Comparison of ENCODE assay signal across 9 cellular contexts in genomic region chr6:118748311-118749062, GRCh38.
DNase-seq lines count a peak whose midpoint lies in the region; TF ChIP-seq lines count a peak whose summit lies in the region.
"Had no signal": no experiment of that assay in that cellular context is flagged by ENCODE, and none has a peak within 500 bp of the region (broad histone marks: within the 10 kb centered on the region; RNA-seq: fewer than 3 reads in every experiment).

No MANE protein-coding gene starts in this region.

- no peak for TF ChIP-seq CTCF in endodermal cell (conservative IDR thresholded peaks at IDR 0.05)

- DNase-seq in HAP-1 (ENCODE audit: low spot score in 2 of 2) (peak; percentile 41 to 77), NCI-H524 (lab: John Stamatoyannopoulos, UW) (peak; percentile 95 to 99), endodermal cell (peak; percentile 81), retina (peak; percentile 61), globus pallidus (ENCODE audit: low spot score) (no peak)
- DNase-seq in activated T-helper 2 cell treated with anti-CD3 and anti-CD28 coated beads, Interferon-gamma antibody, Interleukin-2, Interleukin-4, amounts not matched to agents 10 μg/mL and 5 μg/mL and 100 μg/mL, durations not matched to agents 14 hours and 24 hours and 36 hours (ENCODE audit: low spot score): no peak
- DNase-seq in activated CD4-positive, alpha-beta memory T cell treated with anti-CD3 and anti-CD28 coated beads, Interleukin-2, amount 10 ng/mL, durations not matched to agents 7 days and 5 days: no peak

- no peaks in the 10 kb centered on the region for H3K36me3 Mint-ChIP-seq in endodermal cell (ENCODE audit: low read depth)
- H3K36me3 Mint-ChIP-seq in activated T-helper 2 cell treated with anti-CD3 and anti-CD28 coated beads, Interferon-gamma antibody, Interleukin-2, Interleukin-4, amounts not matched to agents 10 μg/mL and 5 μg/mL and 100 μg/mL, durations not matched to agents 14 hours and 24 hours and 36 hours (ENCODE audit: low read depth): no peaks in the 10 kb centered on the region
- no peaks in the 10 kb centered on the region for H3K36me3 Mint-ChIP-seq in activated CD4-positive, alpha-beta memory T cell treated with anti-CD3 and anti-CD28 coated beads, Interleukin-2, amount 10 ng/mL, durations not matched to agents 7 days and 5 days (ENCODE audit: low read depth)

- no peak overlapping the region for H3K9ac ChIP-seq in endodermal cell (ENCODE audit: extremely low read depth, low read length, poor library complexity, severe bottlenecking)

- POLR2A ChIA-PET in activated CD4-positive, alpha-beta memory T cell treated with anti-CD3 and anti-CD28 coated beads, Interleukin-2, amount 10 ng/mL, durations not matched to agents 7 days and 5 days (lab: Charles Lee): no interaction called here

- CTCF ChIA-PET in activated CD4-positive, alpha-beta memory T cell treated with anti-CD3 and anti-CD28 coated beads, Interleukin-2, amount 10 ng/mL, durations not matched to agents 7 days and 5 days (lab: Charles Lee): no interaction called here

- H3K27me3 ChIP-seq in HAP-1 (ENCODE audit: low read depth) (no peaks in the 10 kb centered on the region), endodermal cell (ENCODE audit: control insufficient read depth, insufficient read depth, low read length, poor library complexity, severe bottlenecking) (no peaks in the 10 kb centered on the region)

- H3K4me3 ChIP-seq in HAP-1 (no peak overlapping the region), endodermal cell (ENCODE audit: low read length) (no peak overlapping the region)
- H3K4me3 ChIP-seq: lung, SK-N-MC had no signal

- no peak overlapping the region for H3K27ac ChIP-seq in endodermal cell (ENCODE audit: low read depth, low read length)
- H3K27ac ChIP-seq: SK-N-MC had no signal

- peaks cover 9% of the 10 kb centered on the region for H3K4me1 ChIP-seq in HAP-1
- no peaks in the 10 kb centered on the region for H3K4me1 ChIP-seq in endodermal cell (ENCODE audit: control insufficient read depth, insufficient read depth, low read length)

- no peak overlapping the region for H3K4me3 Mint-ChIP-seq in endodermal cell
- no peak overlapping the region for H3K4me3 Mint-ChIP-seq in activated T-helper 2 cell treated with anti-CD3 and anti-CD28 coated beads, Interferon-gamma antibody, Interleukin-2, Interleukin-4, amounts not matched to agents 10 μg/mL and 5 μg/mL and 100 μg/mL, durations not matched to agents 14 hours and 24 hours and 36 hours (ENCODE audit: low read depth)
- H3K4me3 Mint-ChIP-seq in activated CD4-positive, alpha-beta memory T cell treated with anti-CD3 and anti-CD28 coated beads, Interleukin-2, amount 10 ng/mL, durations not matched to agents 7 days and 5 days: no peak overlapping the region

- peaks cover 7% of the 10 kb centered on the region for H3K4me1 Mint-ChIP-seq in endodermal cell
- H3K4me1 Mint-ChIP-seq in activated T-helper 2 cell treated with anti-CD3 and anti-CD28 coated beads, Interferon-gamma antibody, Interleukin-2, Interleukin-4, amounts not matched to agents 10 μg/mL and 5 μg/mL and 100 μg/mL, durations not matched to agents 14 hours and 24 hours and 36 hours (ENCODE audit: low read depth): peaks cover 15% of the 10 kb centered on the region
- H3K4me1 Mint-ChIP-seq in activated CD4-positive, alpha-beta memory T cell treated with anti-CD3 and anti-CD28 coated beads, Interleukin-2, amount 10 ng/mL, durations not matched to agents 7 days and 5 days: peaks cover 8% of the 10 kb centered on the region

- no peaks in the 10 kb centered on the region for H3K9me3 Mint-ChIP-seq in endodermal cell
- H3K9me3 Mint-ChIP-seq in activated T-helper 2 cell treated with anti-CD3 and anti-CD28 coated beads, Interferon-gamma antibody, Interleukin-2, Interleukin-4, amounts not matched to agents 10 μg/mL and 5 μg/mL and 100 μg/mL, durations not matched to agents 14 hours and 24 hours and 36 hours: no peaks in the 10 kb centered on the region
- no peaks in the 10 kb centered on the region for H3K9me3 Mint-ChIP-seq in activated CD4-positive, alpha-beta memory T cell treated with anti-CD3 and anti-CD28 coated beads, Interleukin-2, amount 10 ng/mL, durations not matched to agents 7 days and 5 days

- H3K27me3 Mint-ChIP-seq in endodermal cell (ENCODE audit: insufficient read depth): no peaks in the 10 kb centered on the region
- no peaks in the 10 kb centered on the region for H3K27me3 Mint-ChIP-seq in activated T-helper 2 cell treated with anti-CD3 and anti-CD28 coated beads, Interferon-gamma antibody, Interleukin-2, Interleukin-4, amounts not matched to agents 10 μg/mL and 5 μg/mL and 100 μg/mL, durations not matched to agents 14 hours and 24 hours and 36 hours (ENCODE audit: low read depth)
- H3K27me3 Mint-ChIP-seq in activated CD4-positive, alpha-beta memory T cell treated with anti-CD3 and anti-CD28 coated beads, Interleukin-2, amount 10 ng/mL, durations not matched to agents 7 days and 5 days: no peaks in the 10 kb centered on the region

- in situ Hi-C loops in HAP-1 (cut with MboI; ENCODE audit: low sequenced_read_pairs): no loop called here

- H3K36me3 ChIP-seq in HAP-1 (replicated peaks): no peaks in the 10 kb centered on the region
- H3K36me3 ChIP-seq in endodermal cell (ENCODE audit: control insufficient read depth, insufficient read depth, low read length): no peaks in the 10 kb centered on the region

- H3K9me3 ChIP-seq in HAP-1 (no peaks in the 10 kb centered on the region), endodermal cell (ENCODE audit: control insufficient read depth, low read length) (no peaks in the 10 kb centered on the region)

- peak overlapping the region; percentile 76 for H3K27ac Mint-ChIP-seq in endodermal cell
- no peak overlapping the region for H3K27ac Mint-ChIP-seq in activated T-helper 2 cell treated with anti-CD3 and anti-CD28 coated beads, Interferon-gamma antibody, Interleukin-2, Interleukin-4, amounts not matched to agents 10 μg/mL and 5 μg/mL and 100 μg/mL, durations not matched to agents 14 hours and 24 hours and 36 hours
- no peak overlapping the region for H3K27ac Mint-ChIP-seq in activated CD4-positive, alpha-beta memory T cell treated with anti-CD3 and anti-CD28 coated beads, Interleukin-2, amount 10 ng/mL, durations not matched to agents 7 days and 5 days

- intact Hi-C loops in activated T-helper 2 cell treated with anti-CD3 and anti-CD28 coated beads, Interferon-gamma antibody, Interleukin-2, Interleukin-4, amounts not matched to agents 10 μg/mL and 5 μg/mL and 100 μg/mL, durations not matched to agents 14 hours and 24 hours and 36 hours (cut with micrococcal nuclease): no loop called here

- 69 to 77% methylated on average over 2 to 9 of the region's 9 CpGs for WGBS in endodermal cell (ENCODE audit: insufficient coverage in 1 of 2, insufficient read length in 1 of 2), 2 experiments

Comparison
In these comparisons a context has a peak if more than half of its experiments do, and no peak if none do; other contexts are left out.
1. DNase-seq: peak in HAP-1 (2 of 2), NCI-H524 (2 of 2), endodermal cell (single experiment) and retina (single experiment); none in globus pallidus (single experiment), activated T-helper 2 cell treated with anti-CD3 and anti-CD28 coated beads, Interferon-gamma antibody, Interleukin-2, Interleukin-4, amounts not matched to agents 10 μg/mL and 5 μg/mL and 100 μg/mL, durations not matched to agents 14 hours and 24 hours and 36 hours (single experiment) and activated CD4-positive, alpha-beta memory T cell treated with anti-CD3 and anti-CD28 coated beads, Interleukin-2, amount 10 ng/mL, durations not matched to agents 7 days and 5 days (single experiment).